In the genomic region with DNA sequence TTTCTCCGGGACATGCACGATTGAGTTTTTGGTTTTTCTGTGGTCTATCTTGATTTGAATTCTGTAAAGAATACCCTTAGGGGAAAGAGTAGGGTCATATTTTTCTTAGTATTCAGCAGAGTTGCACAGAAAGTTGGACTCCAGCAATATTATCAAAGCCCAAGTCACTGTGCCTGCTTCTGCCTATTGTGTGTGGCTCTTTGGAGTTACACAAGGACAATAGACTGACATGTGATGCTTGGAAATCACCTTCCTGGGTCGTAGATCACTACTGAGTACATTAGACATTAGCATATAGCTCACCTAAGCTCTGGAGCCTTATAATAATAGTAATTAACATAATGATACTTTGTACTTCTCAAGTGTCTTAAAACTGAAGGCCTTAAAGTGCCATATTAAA, we compare ENCODE assay signal across 18 cellular contexts.
DNase-seq lines count a peak whose midpoint lies in the region; TF ChIP-seq lines count a peak whose summit lies in the region.
"Had no signal": no experiment of that assay in that cellular context is flagged by ENCODE, and none has a peak within 500 bp of the region (broad histone marks: within the 10 kb centered on the region; RNA-seq: fewer than 3 reads in every experiment).

No MANE protein-coding gene starts in this region.

- H3K4me1 ChIP-seq in mesenchymal stem cell (ENCODE audit: control insufficient read depth, insufficient read depth, low read depth, low read length) (peaks cover 5% of the 10 kb centered on the region), transverse colon (peaks cover 0 to 31% (median 17%) of the 10 kb centered on the region in 4 donors)

- in situ Hi-C loops in transverse colon (cut with MboI; ENCODE audit: low pct_ligation_motif_present in 1 of 4, low pct_unique_long_range_greater_than_20kb in 1 of 4, low sequenced_read_pairs in 3 of 4) = no loop called here

- H3K4me2 ChIP-seq in mesenchymal stem cell (ENCODE audit: low read length, poor library complexity, severe bottlenecking) = no peak overlapping the region

- H3K27me3 ChIP-seq in mesenchymal stem cell (ENCODE audit: control insufficient read depth in 1 of 2, insufficient read depth in 1 of 2, low read length in 2 of 2) (no peaks in the 10 kb centered on the region), transverse colon (no peaks in the 10 kb centered on the region)

- TF ChIP-seq CTCF in transverse colon (IDR thresholded peaks at IDR 0.05) = no peak

- H3K27ac ChIP-seq in mesenchymal stem cell (ENCODE audit: low read length, poor library complexity, severe bottlenecking) (peak overlapping the region; percentile 62), transverse colon (peak overlapping the region; percentile 31 to 64 (median 47))

- TF ChIP-seq POLR2A in transverse colon (IDR thresholded peaks at IDR 0.05) = no peak

- intact Hi-C loops in transverse colon (cut with DNase I; ENCODE audit: low total_unique reads) = no loop called here

- 100% methylated on average over 2 of the region's 3 CpGs for WGBS in mesenchymal stem cell
- WGBS in transverse colon (ENCODE audit: low coverage in 1 of 2), 2 donors = 82 to 85% methylated on average over 3 of the region's 3 CpGs

- H3K36me3 ChIP-seq in mesenchymal stem cell (ENCODE audit: control insufficient read depth in 1 of 2, insufficient read depth in 2 of 2, low read depth in 1 of 2, low read length in 2 of 2) (peaks cover 3 to 18% of the 10 kb centered on the region in 2 experiments), transverse colon (no peaks in the 10 kb centered on the region)

- H2BK120ac ChIP-seq in mesenchymal stem cell (ENCODE audit: low read depth, low read length) = no peak overlapping the region

- H3K79me1 ChIP-seq in mesenchymal stem cell (replicated peaks; ENCODE audit: low read length, poor library complexity, severe bottlenecking) = no peaks in the 10 kb centered on the region

- no peak overlapping the region for H3K23ac ChIP-seq in mesenchymal stem cell (ENCODE audit: low read length in 2 of 2)

- H3K9ac ChIP-seq in mesenchymal stem cell (ENCODE audit: low read length) = no peak overlapping the region

- H2BK15ac ChIP-seq in mesenchymal stem cell (ENCODE audit: low read depth, poor library complexity, severe bottlenecking) = no peak overlapping the region

- no peak overlapping the region for H2AFZ ChIP-seq in mesenchymal stem cell (ENCODE audit: low read depth, low read length)

- no peak overlapping the region for H2BK12ac ChIP-seq in mesenchymal stem cell (ENCODE audit: low read length in 2 of 2)

- H3K9me3 ChIP-seq in mesenchymal stem cell (ENCODE audit: control insufficient read depth, low read length) = peaks cover 11% of the 10 kb centered on the region
- peaks cover 0 to 4% of the 10 kb centered on the region in 2 donors for H3K9me3 ChIP-seq in transverse colon

- H3K18ac ChIP-seq in mesenchymal stem cell (ENCODE audit: low read depth in 1 of 2, low read length in 2 of 2) = no peak overlapping the region

- H3K14ac ChIP-seq in mesenchymal stem cell (ENCODE audit: low read length in 2 of 2) = no peak overlapping the region

- no peak overlapping the region for H2BK5ac ChIP-seq in mesenchymal stem cell (ENCODE audit: low read depth, low read length, poor library complexity, severe bottlenecking)

- DNase-seq in NCI-H748 (lab: John Stamatoyannopoulos, UW; ENCODE audit: unreplicated experiment) (peak; percentile 46), NCI-H748 treated with DMSO at 0.1 percent for 48 hours (lab: John Stamatoyannopoulos, UW) (no peak), NCI-H69 (lab: John Stamatoyannopoulos, UW) (peak; percentile 88), mesenchymal stem cell (no peak), transverse colon (no peak), GM19240 (ENCODE audit: insufficient read length, low spot score) (no peak), C1 segment of cervical spinal cord (lab: John Stamatoyannopoulos, UW) (no peak)
- no peak for DNase-seq in stimulated activated CD4-positive, alpha-beta T cell treated with anti-CD3 and anti-CD28 coated beads, Interleukin-4, amount 100 ng/mL, for 1 hour
- DNase-seq: AML-193; CD4-positive, CD25-positive, alpha-beta regulatory T cell; DMS 273 treated with DMSO at 0.1 percent for 48 hours; EL; H7; KG1; MM.1S; NCI-H1436; NCI-H345; SHP77 treated with DMSO at 0.1 percent for 48 hours had no signal

- no peak for TF ChIP-seq EP300 in transverse colon (IDR thresholded peaks at IDR 0.05; ENCODE audit: low read depth)

- H3K4me3 ChIP-seq in mesenchymal stem cell (ENCODE audit: insufficient read depth in 1 of 2, low read depth in 1 of 2, low read length in 2 of 2) = no peak overlapping the region
- H3K4me3 ChIP-seq in transverse colon = no peak overlapping the region

- no peak overlapping the region for H4K8ac ChIP-seq in mesenchymal stem cell (ENCODE audit: low read length)

- no peak overlapping the region for H3K4ac ChIP-seq in mesenchymal stem cell (ENCODE audit: low read depth in 1 of 2, low read length in 2 of 2)

- peak overlapping the region; percentile 18 for H2AK5ac ChIP-seq in mesenchymal stem cell (ENCODE audit: low read length, severe bottlenecking)

- no peak overlapping the region for H4K91ac ChIP-seq in mesenchymal stem cell (ENCODE audit: low read length)

Comparison
In these comparisons a context has a peak if more than half of its experiments do, and no peak if none do; other contexts are left out.
1. DNase-seq: peak in NCI-H748 (single experiment) and NCI-H69 (single experiment); none in NCI-H748 treated with DMSO at 0.1 percent for 48 hours (single experiment), mesenchymal stem cell (single experiment), transverse colon (single experiment), GM19240 (single experiment), stimulated activated CD4-positive, alpha-beta T cell treated with anti-CD3 and anti-CD28 coated beads, Interleukin-4, amount 100 ng/mL, for 1 hour (single experiment) and C1 segment of cervical spinal cord (0 of 14).